1 cellular context compared by ENCODE assay signal in the genomic region with DNA sequence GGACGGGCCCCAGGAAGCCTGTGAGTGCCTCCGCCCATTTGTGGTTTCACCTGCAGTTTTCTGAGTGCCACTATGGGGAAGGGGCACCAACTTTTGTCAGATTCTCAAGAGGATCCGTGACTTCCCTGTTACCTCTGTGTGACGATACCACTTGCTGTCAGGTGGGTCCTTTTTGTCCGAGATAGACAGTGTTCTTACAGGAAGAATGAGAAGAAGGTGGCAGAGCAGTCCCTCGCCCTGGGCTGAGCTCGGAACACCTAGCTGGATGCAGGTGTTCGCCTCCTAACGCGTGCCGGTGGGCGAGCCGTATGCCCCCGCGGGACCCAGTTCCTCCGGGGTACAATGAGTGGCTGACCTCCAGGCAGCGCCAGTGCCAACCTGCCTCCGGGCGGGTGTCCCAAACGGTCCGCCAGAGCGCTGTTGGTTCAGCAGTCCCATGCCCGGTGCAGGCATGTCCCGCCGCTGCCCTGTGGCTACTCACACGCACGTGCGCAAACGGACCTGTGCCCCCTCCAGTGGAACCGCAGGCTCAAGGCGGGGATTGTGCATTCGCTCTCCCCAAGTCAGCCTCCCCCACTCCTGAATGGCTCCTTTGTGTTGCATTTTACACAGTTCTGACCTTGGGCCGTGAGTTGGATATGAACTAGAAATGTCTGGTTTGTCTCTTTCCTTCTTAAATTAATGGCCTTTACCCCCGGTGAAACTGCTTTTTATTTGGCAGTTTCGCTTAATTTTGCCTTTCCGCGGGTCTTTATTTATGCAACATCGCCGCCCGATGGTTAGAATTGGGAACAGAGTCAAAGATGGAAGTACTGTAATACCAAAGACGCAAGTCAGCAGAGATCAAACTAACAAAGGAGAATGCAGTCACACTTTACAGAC.
TF ChIP-seq lines count a peak whose summit lies in the region.

No MANE protein-coding gene starts in this region.

TF ChIP-seq in K562, 482 proteins besides CTCF, POLR2A, EP300 and RAD21 (continued from another document):
- TF ChIP-seq, protein P1, sequence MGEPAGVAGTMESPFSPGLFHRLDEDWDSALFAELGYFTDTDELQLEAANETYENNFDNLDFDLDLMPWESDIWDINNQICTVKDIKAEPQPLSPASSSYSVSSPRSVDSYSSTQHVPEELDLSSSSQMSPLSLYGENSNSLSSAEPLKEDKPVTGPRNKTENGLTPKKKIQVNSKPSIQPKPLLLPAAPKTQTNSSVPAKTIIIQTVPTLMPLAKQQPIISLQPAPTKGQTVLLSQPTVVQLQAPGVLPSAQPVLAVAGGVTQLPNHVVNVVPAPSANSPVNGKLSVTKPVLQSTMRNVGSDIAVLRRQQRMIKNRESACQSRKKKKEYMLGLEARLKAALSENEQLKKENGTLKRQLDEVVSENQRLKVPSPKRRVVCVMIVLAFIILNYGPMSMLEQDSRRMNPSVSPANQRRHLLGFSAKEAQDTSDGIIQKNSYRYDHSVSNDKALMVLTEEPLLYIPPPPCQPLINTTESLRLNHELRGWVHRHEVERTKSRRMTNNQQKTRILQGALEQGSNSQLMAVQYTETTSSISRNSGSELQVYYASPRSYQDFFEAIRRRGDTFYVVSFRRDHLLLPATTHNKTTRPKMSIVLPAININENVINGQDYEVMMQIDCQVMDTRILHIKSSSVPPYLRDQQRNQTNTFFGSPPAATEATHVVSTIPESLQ (CRISPR knock-in tag; IDR thresholded peaks at IDR 0.05), result no peak
- TF ChIP-seq ZFX (CRISPR knock-in tag; IDR thresholded peaks at IDR 0.05) (no peak), PTRF (tag; IDR thresholded peaks at IDR 0.05) (no peak), DDX20 (tag; IDR thresholded peaks at IDR 0.05; ENCODE audit: low read depth) (no peak), ZNF184 (CRISPR knock-in tag; IDR thresholded peaks at IDR 0.05) (no peak), TEAD4 (IDR thresholded peaks at IDR 0.05; ENCODE audit: low read length) (no peak), TEAD4 (CRISPR knock-in tag; IDR thresholded peaks at IDR 0.05; ENCODE audit: borderline replicate concordance) (no peak), SRSF3 (IDR thresholded peaks at IDR 0.05; ENCODE audit: insufficient read depth, low read length) (no peak), ZNF316 (IDR thresholded peaks at IDR 0.05) (peak; percentile 32; the same call in 1 of the 2 replicates), ZNF224 (CRISPR knock-in tag; IDR thresholded peaks at IDR 0.05) (no peak), CBX8 (IDR thresholded peaks at IDR 0.05; ENCODE audit: borderline replicate concordance, extremely low read depth, low read depth, low read length, poor library complexity, severe bottlenecking) (no peak), BDP1 (IDR thresholded peaks at IDR 0.05; ENCODE audit: insufficient read depth, insufficient read length) (no peak), CREBBP (IDR thresholded peaks at IDR 0.05; ENCODE audit: low read depth, low read length) (no peak), TRIM28 (IDR thresholded peaks at IDR 0.05) (no peak), SIN3A (IDR thresholded peaks at IDR 0.05; ENCODE audit: borderline replicate concordance in 2 of 2, control insufficient read depth in 1 of 2, low read depth in 2 of 2, low read length in 2 of 2) (no peak; a peak in 1 of 4 replicates), MIER1 (IDR thresholded peaks at IDR 0.05; ENCODE audit: low read depth) (peak; percentile 98), MAZ (CRISPR knock-in tag; conservative IDR thresholded peaks at IDR 0.05 in 1 of 2, IDR thresholded peaks at IDR 0.05 in 1 of 2) (no peak), SAP30 (IDR thresholded peaks at IDR 0.05; ENCODE audit: borderline replicate concordance, insufficient read depth, low read depth, low read length, poor library complexity, severe bottlenecking) (peak; percentile 41), RFX5 (IDR thresholded peaks at IDR 0.05; ENCODE audit: low read depth, low read length) (no peak), TARDBP (IDR thresholded peaks at IDR 0.05) (no peak), GATAD2B (IDR thresholded peaks at IDR 0.05; ENCODE audit: borderline replicate concordance) (peak; percentile 50; the same call in 1 of the 2 replicates), RUNX1 (IDR thresholded peaks at IDR 0.05; ENCODE audit: low read depth) (no peak), ZKSCAN3 (CRISPR knock-in tag; IDR thresholded peaks at IDR 0.05) (no peak), ZNF444 (CRISPR knock-in tag; IDR thresholded peaks at IDR 0.05) (no peak), PHB2 (IDR thresholded peaks at IDR 0.05; ENCODE audit: low read depth) (no peak), PTTG1 (tag; IDR thresholded peaks at IDR 0.05; ENCODE audit: low read depth) (no peak), SP2 (IDR thresholded peaks at IDR 0.05; ENCODE audit: extremely low read depth, low read depth, low read length, poor library complexity, severe bottlenecking) (no peak), HLTF (IDR thresholded peaks at IDR 0.05) (no peak), TAF1 (IDR thresholded peaks at IDR 0.05; ENCODE audit: control insufficient read depth, extremely low read depth, insufficient read depth, low read length, severe bottlenecking) (no peak), TCF7L2 (IDR thresholded peaks at IDR 0.05; ENCODE audit: low read depth, low read length) (no peak), ZBTB1 (CRISPR knock-in tag; IDR thresholded peaks at IDR 0.05; ENCODE audit: borderline replicate concordance, low read depth) (no peak; the same call in 1 of the 2 replicates), FOXM1 (IDR thresholded peaks at IDR 0.05; ENCODE audit: low read depth) (no peak), FOXM1 (CRISPR knock-in tag; IDR thresholded peaks at IDR 0.05; ENCODE audit: low read depth) (peak; percentile 74; the same call in 1 of the 2 replicates), ZC3H4 (CRISPR knock-in tag; IDR thresholded peaks at IDR 0.05; ENCODE audit: borderline replicate concordance) (no peak), CHD2 (IDR thresholded peaks at IDR 0.05; ENCODE audit: low read depth, low read length) (no peak), HNRNPH1 (optimal IDR thresholded peaks at IDR 0.05; ENCODE audit: low read depth, low read length) (no peak), KAT2B (IDR thresholded peaks at IDR 0.05; ENCODE audit: low read depth, low read length) (no peak), CAMTA2 (CRISPR knock-in tag; conservative IDR thresholded peaks at IDR 0.05) (no peak), ZNF717 (CRISPR knock-in tag; IDR thresholded peaks at IDR 0.05) (no peak), ZNF217 (CRISPR knock-in tag; IDR thresholded peaks at IDR 0.05) (no peak), GABPB2 (CRISPR knock-in tag; conservative IDR thresholded peaks at IDR 0.05) (no peak), ZNF764 (CRISPR knock-in tag; IDR thresholded peaks at IDR 0.05; ENCODE audit: low read depth) (no peak), CHD4 (IDR thresholded peaks at IDR 0.05; ENCODE audit: insufficient read depth, insufficient replicate concordance, low read depth, low read length, poor library complexity, severe bottlenecking) (no peak), JUNB (CRISPR knock-in tag; conservative IDR thresholded peaks at IDR 0.05) (no peak), FOXK2 (conservative IDR thresholded peaks at IDR 0.05 in 1 of 2, IDR thresholded peaks at IDR 0.05 in 1 of 2; ENCODE audit: low read depth in 2 of 2) (no peak), SNRNP70 (optimal IDR thresholded peaks at IDR 0.05; ENCODE audit: low read depth, low read length) (no peak), SREBF1 (IDR thresholded peaks at IDR 0.05; ENCODE audit: borderline replicate concordance, low read depth, low read length) (no peak), SAFB (IDR thresholded peaks at IDR 0.05; ENCODE audit: borderline replicate concordance, low read depth, low read length) (peak; percentile 70; the same call in 1 of the 2 replicates), HDAC1 (IDR thresholded peaks at IDR 0.05) (peak in 1 of 2 experiments; percentile 73; a peak in 2 of 4 replicates), SIN3B (IDR thresholded peaks at IDR 0.05; ENCODE audit: low read depth) (no peak), EP400 (IDR thresholded peaks at IDR 0.05) (0 out of 2 replicates have a peak, but pooled peaks have one; percentile 38), NFXL1 (CRISPR knock-in tag; IDR thresholded peaks at IDR 0.05) (no peak), YBX1 (IDR thresholded peaks at IDR 0.05) (no peak), PTBP1 (IDR thresholded peaks at IDR 0.05; ENCODE audit: low read depth, low read length) (peak; percentile 98)
- TF ChIP-seq, protein P2, sequence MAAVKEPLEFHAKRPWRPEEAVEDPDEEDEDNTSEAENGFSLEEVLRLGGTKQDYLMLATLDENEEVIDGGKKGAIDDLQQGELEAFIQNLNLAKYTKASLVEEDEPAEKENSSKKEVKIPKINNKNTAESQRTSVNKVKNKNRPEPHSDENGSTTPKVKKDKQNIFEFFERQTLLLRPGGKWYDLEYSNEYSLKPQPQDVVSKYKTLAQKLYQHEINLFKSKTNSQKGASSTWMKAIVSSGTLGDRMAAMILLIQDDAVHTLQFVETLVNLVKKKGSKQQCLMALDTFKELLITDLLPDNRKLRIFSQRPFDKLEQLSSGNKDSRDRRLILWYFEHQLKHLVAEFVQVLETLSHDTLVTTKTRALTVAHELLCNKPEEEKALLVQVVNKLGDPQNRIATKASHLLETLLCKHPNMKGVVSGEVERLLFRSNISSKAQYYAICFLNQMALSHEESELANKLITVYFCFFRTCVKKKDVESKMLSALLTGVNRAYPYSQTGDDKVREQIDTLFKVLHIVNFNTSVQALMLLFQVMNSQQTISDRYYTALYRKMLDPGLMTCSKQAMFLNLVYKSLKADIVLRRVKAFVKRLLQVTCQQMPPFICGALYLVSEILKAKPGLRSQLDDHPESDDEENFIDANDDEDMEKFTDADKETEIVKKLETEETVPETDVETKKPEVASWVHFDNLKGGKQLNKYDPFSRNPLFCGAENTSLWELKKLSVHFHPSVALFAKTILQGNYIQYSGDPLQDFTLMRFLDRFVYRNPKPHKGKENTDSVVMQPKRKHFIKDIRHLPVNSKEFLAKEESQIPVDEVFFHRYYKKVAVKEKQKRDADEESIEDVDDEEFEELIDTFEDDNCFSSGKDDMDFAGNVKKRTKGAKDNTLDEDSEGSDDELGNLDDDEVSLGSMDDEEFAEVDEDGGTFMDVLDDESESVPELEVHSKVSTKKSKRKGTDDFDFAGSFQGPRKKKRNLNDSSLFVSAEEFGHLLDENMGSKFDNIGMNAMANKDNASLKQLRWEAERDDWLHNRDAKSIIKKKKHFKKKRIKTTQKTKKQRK (IDR thresholded peaks at IDR 0.05; ENCODE audit: borderline replicate concordance, low read depth, low read length), result no peak
- TF ChIP-seq, protein P3, sequence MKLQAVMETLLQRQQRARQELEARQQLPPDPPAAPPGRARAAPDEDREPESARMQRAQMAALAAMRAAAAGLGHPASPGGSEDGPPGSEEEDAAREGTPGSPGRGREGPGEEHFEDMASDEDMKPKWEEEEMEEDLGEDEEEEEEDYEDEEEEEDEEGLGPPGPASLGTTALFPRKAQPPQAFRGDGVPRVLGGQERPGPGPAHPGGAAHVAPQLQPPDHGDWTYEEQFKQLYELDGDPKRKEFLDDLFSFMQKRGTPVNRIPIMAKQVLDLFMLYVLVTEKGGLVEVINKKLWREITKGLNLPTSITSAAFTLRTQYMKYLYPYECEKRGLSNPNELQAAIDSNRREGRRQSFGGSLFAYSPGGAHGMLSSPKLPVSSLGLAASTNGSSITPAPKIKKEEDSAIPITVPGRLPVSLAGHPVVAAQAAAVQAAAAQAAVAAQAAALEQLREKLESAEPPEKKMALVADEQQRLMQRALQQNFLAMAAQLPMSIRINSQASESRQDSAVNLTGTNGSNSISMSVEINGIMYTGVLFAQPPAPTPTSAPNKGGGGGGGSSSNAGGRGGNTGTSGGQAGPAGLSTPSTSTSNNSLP (IDR thresholded peaks at IDR 0.05; ENCODE audit: borderline replicate concordance, low read depth, low read length), result 0 out of 2 replicates have a peak, but pooled peaks have one; percentile 44
- TF ChIP-seq, protein P4, sequence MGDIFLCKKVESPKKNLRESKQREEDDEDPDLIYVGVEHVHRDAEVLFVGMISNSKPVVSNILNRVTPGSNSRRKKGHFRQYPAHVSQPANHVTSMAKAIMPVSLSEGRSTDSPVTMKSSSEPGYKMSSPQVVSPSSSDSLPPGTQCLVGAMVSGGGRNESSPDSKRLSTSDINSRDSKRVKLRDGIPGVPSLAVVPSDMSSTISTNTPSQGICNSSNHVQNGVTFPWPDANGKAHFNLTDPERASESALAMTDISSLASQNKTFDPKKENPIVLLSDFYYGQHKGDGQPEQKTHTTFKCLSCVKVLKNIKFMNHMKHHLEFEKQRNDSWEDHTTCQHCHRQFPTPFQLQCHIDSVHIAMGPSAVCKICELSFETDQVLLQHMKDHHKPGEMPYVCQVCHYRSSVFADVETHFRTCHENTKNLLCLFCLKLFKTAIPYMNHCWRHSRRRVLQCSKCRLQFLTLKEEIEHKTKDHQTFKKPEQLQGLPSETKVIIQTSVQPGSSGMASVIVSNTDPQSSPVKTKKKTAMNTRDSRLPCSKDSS (IDR thresholded peaks at IDR 0.05; ENCODE audit: low read depth, partially characterized antibody), result no peak
- TF ChIP-seq, protein P5, sequence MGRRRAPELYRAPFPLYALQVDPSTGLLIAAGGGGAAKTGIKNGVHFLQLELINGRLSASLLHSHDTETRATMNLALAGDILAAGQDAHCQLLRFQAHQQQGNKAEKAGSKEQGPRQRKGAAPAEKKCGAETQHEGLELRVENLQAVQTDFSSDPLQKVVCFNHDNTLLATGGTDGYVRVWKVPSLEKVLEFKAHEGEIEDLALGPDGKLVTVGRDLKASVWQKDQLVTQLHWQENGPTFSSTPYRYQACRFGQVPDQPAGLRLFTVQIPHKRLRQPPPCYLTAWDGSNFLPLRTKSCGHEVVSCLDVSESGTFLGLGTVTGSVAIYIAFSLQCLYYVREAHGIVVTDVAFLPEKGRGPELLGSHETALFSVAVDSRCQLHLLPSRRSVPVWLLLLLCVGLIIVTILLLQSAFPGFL (CRISPR knock-in tag; IDR thresholded peaks at IDR 0.05), result no peak
- TF ChIP-seq, protein P6, sequence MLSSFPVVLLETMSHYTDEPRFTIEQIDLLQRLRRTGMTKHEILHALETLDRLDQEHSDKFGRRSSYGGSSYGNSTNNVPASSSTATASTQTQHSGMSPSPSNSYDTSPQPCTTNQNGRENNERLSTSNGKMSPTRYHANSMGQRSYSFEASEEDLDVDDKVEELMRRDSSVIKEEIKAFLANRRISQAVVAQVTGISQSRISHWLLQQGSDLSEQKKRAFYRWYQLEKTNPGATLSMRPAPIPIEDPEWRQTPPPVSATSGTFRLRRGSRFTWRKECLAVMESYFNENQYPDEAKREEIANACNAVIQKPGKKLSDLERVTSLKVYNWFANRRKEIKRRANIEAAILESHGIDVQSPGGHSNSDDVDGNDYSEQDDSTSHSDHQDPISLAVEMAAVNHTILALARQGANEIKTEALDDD (IDR thresholded peaks at IDR 0.05), result no peak
